Comparison of ENCODE assay signal across 33 cellular contexts in genomic region chr6:31906122-31906521, GRCh38. TPM values are rescaled to one million over a fixed set of nuclear protein-coding genes. Genes with fewer than 3 reads are reported as not detected.
A peak's percentile ranks its signal among the peaks of the same experiment; 100 is the strongest.
DNase-seq lines count a peak whose midpoint lies in the region; ATAC-seq and TF ChIP-seq lines count a peak whose summit lies in the region.
"Had no signal": no experiment of that assay in that cellular context is flagged by ENCODE, and none has a peak within 500 bp of the region (broad histone marks: within the 10 kb centered on the region; RNA-seq: fewer than 3 reads in every experiment).

No MANE protein-coding gene starts in this region.

- no peak for ATAC-seq in activated naive CD4-positive, alpha-beta T cell treated with anti-CD3 and anti-CD28 coated beads, Interleukin-2, amount 50 U/mL, for 72 hours
- ATAC-seq in WTC11 = peak; percentile 71
- ATAC-seq in naive thymus-derived CD8-positive, alpha-beta T cell = no peak
- ATAC-seq: A549, gastroesophageal sphincter, natural killer cell had no signal

- TF ChIP-seq POLR2A in uterus (IDR thresholded peaks at IDR 0.05) = no peak

- peaks cover 12% of the 10 kb centered on the region for H3K4me1 Mint-ChIP-seq in activated naive CD4-positive, alpha-beta T cell treated with anti-CD3 and anti-CD28 coated beads for 36 hours (ENCODE audit: low read depth)
- H3K4me1 Mint-ChIP-seq in WTC11 = peaks cover 14% of the 10 kb centered on the region
- peaks cover 8 to 15% (median 11%) of the 10 kb centered on the region in 4 donors for H3K4me1 Mint-ChIP-seq in naive thymus-derived CD8-positive, alpha-beta T cell

- intact Hi-C loops in activated naive CD4-positive, alpha-beta T cell treated with anti-CD3 and anti-CD28 coated beads for 36 hours (cut with micrococcal nuclease) = no loop called here
- intact Hi-C loops in uterus (cut with DNase I; ENCODE audit: low total_unique reads) = no loop called here

- H3K27me3 ChIP-seq in uterus = no peaks in the 10 kb centered on the region
- H3K27me3 ChIP-seq: ascending aorta, gastroesophageal sphincter, tibial nerve had no signal

- no peaks in the 10 kb centered on the region for H3K27me3 Mint-ChIP-seq in activated naive CD4-positive, alpha-beta T cell treated with anti-CD3 and anti-CD28 coated beads for 36 hours (ENCODE audit: low read depth)
- peaks cover 5% of the 10 kb centered on the region for H3K27me3 Mint-ChIP-seq in WTC11 (ENCODE audit: low read depth)
- peaks cover 0 to 5% (median 0%) of the 10 kb centered on the region in 5 donors for H3K27me3 Mint-ChIP-seq in naive thymus-derived CD8-positive, alpha-beta T cell

- POLR2A ChIA-PET in WTC11 (lab: Charles Lee) = interaction anchor here (1.1 to 1.2 kb wide), 2 partner anchors 10 to 66 kb away, joined by 3 read pairs; partner anchors contain the start of gene DXO
- POLR2A ChIA-PET in naive thymus-derived CD8-positive, alpha-beta T cell (lab: Charles Lee) = no interaction called here

- no peak overlapping the region for H3K4me3 ChIP-seq in uterus
- H3K4me3 ChIP-seq: A549, ascending aorta, gastroesophageal sphincter, SK-N-MC, smooth muscle cell, tibial nerve had no signal

- H3K27ac Mint-ChIP-seq in activated naive CD4-positive, alpha-beta T cell treated with anti-CD3 and anti-CD28 coated beads, Interleukin-2, amount 50 U/mL, for 72 hours = peak overlapping the region; percentile 14 to 57
- H3K27ac Mint-ChIP-seq in activated naive CD4-positive, alpha-beta T cell treated with anti-CD3 and anti-CD28 coated beads for 36 hours = no peak overlapping the region
- peak overlapping the region; percentile 85 for H3K27ac Mint-ChIP-seq in WTC11
- H3K27ac Mint-ChIP-seq in naive thymus-derived CD8-positive, alpha-beta T cell = no peak overlapping the region
- H3K27ac Mint-ChIP-seq: activated CD4-positive, alpha-beta memory T cell treated with anti-CD3 and anti-CD28 coated beads for 36 hours; activated naive CD8-positive, alpha-beta T cell treated with anti-CD3 and anti-CD28 coated beads, Interleukin-2, amount 10 ng/mL, durations not matched to agents 7 days and 5 days; activated T-helper 2 cell treated with anti-CD3 and anti-CD28 coated beads, Interferon-gamma antibody, Interleukin-2, Interleukin-4, amounts not matched to agents 10 μg/mL and 5 μg/mL and 100 μg/mL, durations not matched to agents 14 hours and 24 hours and 36 hours; natural killer cell had no signal

- no peaks in the 10 kb centered on the region for H3K9me3 Mint-ChIP-seq in activated naive CD4-positive, alpha-beta T cell treated with anti-CD3 and anti-CD28 coated beads, Interleukin-2, amount 50 U/mL, for 72 hours
- no peaks in the 10 kb centered on the region for H3K9me3 Mint-ChIP-seq in activated naive CD4-positive, alpha-beta T cell treated with anti-CD3 and anti-CD28 coated beads for 36 hours
- no peaks in the 10 kb centered on the region for H3K9me3 Mint-ChIP-seq in WTC11
- H3K9me3 Mint-ChIP-seq in naive thymus-derived CD8-positive, alpha-beta T cell = no peaks in the 10 kb centered on the region
- H3K9me3 Mint-ChIP-seq: activated CD4-positive, alpha-beta memory T cell treated with anti-CD3 and anti-CD28 coated beads for 36 hours; activated naive CD8-positive, alpha-beta T cell treated with anti-CD3 and anti-CD28 coated beads, Interleukin-2, amount 10 ng/mL, durations not matched to agents 7 days and 5 days; activated T-helper 2 cell treated with anti-CD3 and anti-CD28 coated beads, Interferon-gamma antibody, Interleukin-2, Interleukin-4, amounts not matched to agents 10 μg/mL and 5 μg/mL and 100 μg/mL, durations not matched to agents 14 hours and 24 hours and 36 hours; CD8-positive, alpha-beta memory T cell; natural killer cell had no signal

- H3K9me3 ChIP-seq in uterus = no peaks in the 10 kb centered on the region
- H3K9me3 ChIP-seq: A549, ascending aorta, gastroesophageal sphincter, tibial nerve had no signal

- H3K4me3 Mint-ChIP-seq in activated naive CD4-positive, alpha-beta T cell treated with anti-CD3 and anti-CD28 coated beads for 36 hours = no peak overlapping the region
- H3K4me3 Mint-ChIP-seq in WTC11 = peak overlapping the region; percentile 20; the same call in 1 of the 2 replicates
- H3K4me3 Mint-ChIP-seq in naive thymus-derived CD8-positive, alpha-beta T cell = no peak overlapping the region
- H3K4me3 Mint-ChIP-seq: activated CD4-positive, alpha-beta memory T cell treated with anti-CD3 and anti-CD28 coated beads for 36 hours; activated naive CD8-positive, alpha-beta T cell treated with anti-CD3 and anti-CD28 coated beads, Interleukin-2, amount 10 ng/mL, durations not matched to agents 7 days and 5 days; natural killer cell had no signal

- H3K36me3 Mint-ChIP-seq in activated naive CD4-positive, alpha-beta T cell treated with anti-CD3 and anti-CD28 coated beads, Interleukin-2, amount 50 U/mL, for 72 hours = no peaks in the 10 kb centered on the region
- H3K36me3 Mint-ChIP-seq in activated naive CD4-positive, alpha-beta T cell treated with anti-CD3 and anti-CD28 coated beads for 36 hours (ENCODE audit: low read depth) = no peaks in the 10 kb centered on the region
- no peaks in the 10 kb centered on the region for H3K36me3 Mint-ChIP-seq in WTC11
- no peaks in the 10 kb centered on the region for H3K36me3 Mint-ChIP-seq in naive thymus-derived CD8-positive, alpha-beta T cell
- H3K36me3 Mint-ChIP-seq: activated CD4-positive, alpha-beta memory T cell treated with anti-CD3 and anti-CD28 coated beads for 36 hours; activated naive CD8-positive, alpha-beta T cell treated with anti-CD3 and anti-CD28 coated beads, Interleukin-2, amount 10 ng/mL, durations not matched to agents 7 days and 5 days; CD8-positive, alpha-beta memory T cell; natural killer cell had no signal

- CTCF ChIA-PET in activated naive CD4-positive, alpha-beta T cell treated with anti-CD3 and anti-CD28 coated beads for 36 hours (lab: Charles Lee) = no interaction called here
- CTCF ChIA-PET in WTC11 (lab: Charles Lee) = interaction anchor here (1.0 to 2.3 kb wide), 6 partner anchors 10 to 140 kb away, joined by 3 to 14 read pairs (median 4); no protein-coding TSS in a partner anchor

- H3K36me3 ChIP-seq in uterus = no peaks in the 10 kb centered on the region
- H3K36me3 ChIP-seq: ascending aorta, gastroesophageal sphincter, tibial nerve had no signal

- TF ChIP-seq CTCF in WTC11 (IDR thresholded peaks at IDR 0.05) = no peak
- TF ChIP-seq CTCF in uterus (IDR thresholded peaks at IDR 0.05) = no peak

- DNase-seq in activated naive CD4-positive, alpha-beta T cell treated with anti-CD3 and anti-CD28 coated beads, Interleukin-2, amount 50 U/mL, for 72 hours (ENCODE audit: low spot score in 2 of 2) = no peak
- DNase-seq in activated naive CD4-positive, alpha-beta T cell treated with anti-CD3 and anti-CD28 coated beads for 36 hours = no peak
- peak; percentile 31 for DNase-seq in WTC11 (ENCODE audit: low spot score)
- peak; percentile 53 for DNase-seq in iPS-NIHi11 (ENCODE audit: low spot score)
- no peak for DNase-seq in uterus
- DNase-seq in activated effector memory CD4-positive, alpha-beta T cell treated with Interleukin-2 at 50 U/mL for 16 hours = no peak
- no peak for DNase-seq in cerebellar cortex (ENCODE audit: low spot score)
- DNase-seq in naive thymus-derived CD8-positive, alpha-beta T cell = no peak
- DNase-seq: activated CD4-positive, alpha-beta memory T cell treated with anti-CD3 and anti-CD28 coated beads for 36 hours; activated CD8-positive, alpha-beta memory T cell treated with anti-CD3 and anti-CD28 coated beads, Interleukin-2, amount 50 U/mL, for 48 hours; activated naive CD8-positive, alpha-beta T cell treated with anti-CD3 and anti-CD28 coated beads, Interleukin-2, amount 10 ng/mL, durations not matched to agents 7 days and 5 days; AML-193; caudate nucleus; CD8-positive, alpha-beta memory T cell; dermis blood vessel endothelial cell; hypothalamus; islet precursor cell; natural killer cell; NCI-H1048; NCI-H1694 treated with DMSO at 0.1 percent for 48 hours; NCI-H2171 treated with DMSO at 0.1 percent for 48 hours; NCI-H69; stimulated activated CD4-positive, alpha-beta T cell treated with anti-CD3 and anti-CD28 coated beads, Interleukin-2, amount 100 ng/mL, for 24 hours had no signal

- peaks cover 0 to 10% of the 10 kb centered on the region in 2 donors for H3K4me1 ChIP-seq in uterus

- H3K27ac ChIP-seq in uterus = peak overlapping the region; percentile 91 to 96
- H3K27ac ChIP-seq: A549, ascending aorta, gastroesophageal sphincter, parathyroid adenoma, RWPE1, SK-N-MC, tibial nerve had no signal

RNA-seq across cellular contexts. Expression of gene ZBTB12, which starts 4.2 kb away (rescaled TPM):
- 1 to 10 TPM; 1.3 to 2.4 TPM for total RNA-seq in activated naive CD4-positive, alpha-beta T cell treated with anti-CD3 and anti-CD28 coated beads, Interleukin-2, amount 50 U/mL, for 72 hours
- total RNA-seq in activated naive CD4-positive, alpha-beta T cell treated with anti-CD3 and anti-CD28 coated beads for 36 hours = under 1 TPM; 0.57 to 0.69 TPM
- total RNA-seq in WTC11 (2021) (24.0 to 46.2 TPM (median 44.1 TPM) in 3 replicates), uterus (10 to 100 TPM in 2 of 4 donors, 1 to 10 TPM in 1, not detected in 1; 2.4 to 15.3 (median 11.0) TPM)
- 1 to 10 TPM; 3.1 to 3.7 TPM for total RNA-seq in naive thymus-derived CD8-positive, alpha-beta T cell
- polyA plus RNA-seq in naive thymus-derived CD8-positive, alpha-beta T cell = not detected
- polyA plus RNA-seq: CD8-positive, alpha-beta memory T cell; smooth muscle cell had no signal

RNA-seq across cellular contexts. Expression of gene EHMT2, which starts 8.6 kb away (rescaled TPM):
- 10 to 100 TPM; 40.1 to 58.5 TPM for total RNA-seq in activated naive CD4-positive, alpha-beta T cell treated with anti-CD3 and anti-CD28 coated beads, Interleukin-2, amount 50 U/mL, for 72 hours
- total RNA-seq in activated naive CD4-positive, alpha-beta T cell treated with anti-CD3 and anti-CD28 coated beads for 36 hours = 10 to 100 TPM; 33.0 to 37.3 TPM
- 137 to 169 TPM (median 168 TPM) in 3 replicates for total RNA-seq in WTC11 (2021)
- total RNA-seq in uterus = 10 to 100 TPM; 13.8 to 72.4 (median 66.2) TPM
- total RNA-seq in naive thymus-derived CD8-positive, alpha-beta T cell = 10 to 100 TPM; 77.1 to 81.8 TPM
- polyA plus RNA-seq in naive thymus-derived CD8-positive, alpha-beta T cell = 10 to 100 TPM; 37.3 to 57.9 (median 43.0) TPM

RNA-seq across cellular contexts. Expression of gene C2, which starts 21.4 kb away (rescaled TPM):
- total RNA-seq in activated naive CD4-positive, alpha-beta T cell treated with anti-CD3 and anti-CD28 coated beads, Interleukin-2, amount 50 U/mL, for 72 hours = 1 to 10 TPM in 1 of 2 donors, under 1 TPM in 1; 0.53 to 5.2 TPM
- total RNA-seq in activated naive CD4-positive, alpha-beta T cell treated with anti-CD3 and anti-CD28 coated beads for 36 hours = 1 to 10 TPM; 1.6 to 2.1 TPM
- 1.3 TPM in 3 replicates for total RNA-seq in WTC11 (2021)
- total RNA-seq in uterus = 10 to 100 TPM in 1 of 4 donors, 1 to 10 TPM in 3; 4.1 to 24.8 (median 4.6) TPM
- total RNA-seq in naive thymus-derived CD8-positive, alpha-beta T cell = 1 to 10 TPM; 3.8 to 4.3 TPM
- polyA plus RNA-seq in naive thymus-derived CD8-positive, alpha-beta T cell = not detected
- total RNA-seq: dermis blood vessel endothelial cell, smooth muscle cell had no signal
- polyA plus RNA-seq: CD8-positive, alpha-beta memory T cell had no signal

RNA-seq across cellular contexts. Expression of gene SLC44A4, which starts 27.3 kb away (rescaled TPM):
- total RNA-seq in activated naive CD4-positive, alpha-beta T cell treated with anti-CD3 and anti-CD28 coated beads, Interleukin-2, amount 50 U/mL, for 72 hours = under 1 TPM in 1 of 2 donors, not detected in 1; 0.29 TPM
- total RNA-seq in activated naive CD4-positive, alpha-beta T cell treated with anti-CD3 and anti-CD28 coated beads for 36 hours = under 1 TPM in 1 of 2 experiments, not detected in 1; 0.10 TPM
- total RNA-seq in WTC11 (2021) (3.1 to 3.5 TPM (median 3.5 TPM) in 3 replicates), uterus (10 to 100 TPM in 1 of 4 donors, 1 to 10 TPM in 3; 5.0 to 46.1 (median 5.8) TPM)
- total RNA-seq in naive thymus-derived CD8-positive, alpha-beta T cell = not detected
- not detected for polyA plus RNA-seq in naive thymus-derived CD8-positive, alpha-beta T cell
- total RNA-seq: activated naive CD8-positive, alpha-beta T cell treated with anti-CD3 and anti-CD28 coated beads, Interleukin-2, amount 10 ng/mL, durations not matched to agents 7 days and 5 days; ascending aorta; CD8-positive, alpha-beta memory T cell; T-helper 1 cell treated with Interleukin-12 subunit alpha and Interleukin-12 subunit beta and Interleukin-4 antibody, amounts not matched to agents 30 ng/mL and 1 ng/mL, for 36 hours had no signal
- polyA plus RNA-seq: CD8-positive, alpha-beta memory T cell had no signal

RNA-seq across cellular contexts. Expression of gene CFB, which starts 39.8 kb away (rescaled TPM):
- 1 to 10 TPM; 1.9 to 3.6 TPM for total RNA-seq in activated naive CD4-positive, alpha-beta T cell treated with anti-CD3 and anti-CD28 coated beads, Interleukin-2, amount 50 U/mL, for 72 hours
- total RNA-seq in activated naive CD4-positive, alpha-beta T cell treated with anti-CD3 and anti-CD28 coated beads for 36 hours = 1 to 10 TPM in 1 of 2 experiments, under 1 TPM in 1; 0.74 to 1.7 TPM
- total RNA-seq in WTC11 (2021) (1.4 to 2.7 TPM (median 1.4 TPM) in 3 replicates), uterus (10 to 100 TPM in 2 of 4 donors, 1 to 10 TPM in 1, not detected in 1; 6.2 to 32.6 (median 31.5) TPM)
- total RNA-seq in naive thymus-derived CD8-positive, alpha-beta T cell = 1 to 10 TPM; 1.0 to 1.4 TPM
- under 1 TPM in 2 of 3 donors, not detected in 1; 0.22 to 0.61 TPM for polyA plus RNA-seq in naive thymus-derived CD8-positive, alpha-beta T cell
- total RNA-seq: smooth muscle cell had no signal

Comparison
In these comparisons a context has a peak if more than half of its experiments do, and no peak if none do; other contexts are left out.
1. H3K27ac Mint-ChIP-seq: peak in activated naive CD4-positive, alpha-beta T cell treated with anti-CD3 and anti-CD28 coated beads, Interleukin-2, amount 50 U/mL, for 72 hours (2 of 2) and WTC11 (single experiment); none in activated naive CD4-positive, alpha-beta T cell treated with anti-CD3 and anti-CD28 coated beads for 36 hours (single experiment) and naive thymus-derived CD8-positive, alpha-beta T cell (0 of 10).
2. DNase-seq: peak in WTC11 (single experiment) and iPS-NIHi11 (single experiment); none in activated naive CD4-positive, alpha-beta T cell treated with anti-CD3 and anti-CD28 coated beads, Interleukin-2, amount 50 U/mL, for 72 hours (0 of 2), activated naive CD4-positive, alpha-beta T cell treated with anti-CD3 and anti-CD28 coated beads for 36 hours (single experiment), uterus (0 of 2), activated effector memory CD4-positive, alpha-beta T cell treated with Interleukin-2 at 50 U/mL for 16 hours (single experiment), cerebellar cortex (single experiment) and naive thymus-derived CD8-positive, alpha-beta T cell (0 of 10).